Comparison of ENCODE assay signal across 8 cellular contexts in genomic region chr19:8321760-8322637, GRCh38. TPM values are rescaled to one million over a fixed set of nuclear protein-coding genes. Genes with fewer than 3 reads are reported as not detected.
A peak's percentile ranks its signal among the peaks of the same experiment; 100 is the strongest.
DNase-seq lines count a peak whose midpoint lies in the region; FAIRE-seq and TF ChIP-seq lines count a peak whose summit lies in the region.

No MANE protein-coding gene starts in this region.

- peaks cover 39% of the 10 kb centered on the region for H3K79me2 ChIP-seq in keratinocyte (ENCODE audit: control insufficient read depth, insufficient read depth, low read length)

- in situ Hi-C loops in astrocyte of the cerebellum (cut with HindIII; ENCODE audit: low sequenced_read_pairs), result no loop called here

- H3K9ac ChIP-seq in keratinocyte (ENCODE audit: control insufficient read depth, extremely low read depth, insufficient read depth, low read length) (peak overlapping the region; percentile 99), subcutaneous abdominal adipose tissue (ENCODE audit: low read length in 5 of 5) (peak overlapping the region; percentile 68 to 99 (median 92))

- CTCF ChIA-PET in activated naive CD4-positive, alpha-beta T cell treated with anti-CD3 and anti-CD28 coated beads, Interleukin-2, amount 10 ng/mL, durations not matched to agents 7 days and 5 days (lab: Charles Lee), result interaction anchor here (0.9 kb wide), 1 partner anchor 53 kb away, joined by 3 read pairs; no protein-coding TSS in a partner anchor

- H3K4me1 ChIP-seq in keratinocyte (ENCODE audit: control insufficient read depth, extremely low read depth, insufficient read depth, low read length) (peaks cover 16% of the 10 kb centered on the region), subcutaneous abdominal adipose tissue (ENCODE audit: control insufficient read depth in 5 of 5, insufficient read depth in 5 of 5, low read length in 5 of 5) (peaks cover 7 to 44% (median 39%) of the 10 kb centered on the region in 5 donors)

- peaks cover 6% of the 10 kb centered on the region for H3K27me3 Mint-ChIP-seq in activated naive CD4-positive, alpha-beta T cell treated with anti-CD3 and anti-CD28 coated beads, Interleukin-2, amount 10 ng/mL, durations not matched to agents 7 days and 5 days

- peaks cover 10% of the 10 kb centered on the region for H4K20me1 ChIP-seq in keratinocyte (ENCODE audit: control insufficient read depth, extremely low read depth, insufficient read depth, low read length)

- no peaks in the 10 kb centered on the region for H3K9me3 ChIP-seq in keratinocyte (ENCODE audit: control insufficient read depth, low read depth, low read length)
- peaks cover 0 to 5% (median 3%) of the 10 kb centered on the region in 5 donors for H3K9me3 ChIP-seq in subcutaneous abdominal adipose tissue (ENCODE audit: control insufficient read depth in 5 of 5, low read length in 5 of 5)

- H3K4me1 Mint-ChIP-seq in activated naive CD4-positive, alpha-beta T cell treated with anti-CD3 and anti-CD28 coated beads, Interleukin-2, amount 10 ng/mL, durations not matched to agents 7 days and 5 days, result peaks cover 39% of the 10 kb centered on the region

- DNase-seq in activated naive CD4-positive, alpha-beta T cell treated with anti-CD3 and anti-CD28 coated beads, Interleukin-2, amount 10 ng/mL, durations not matched to agents 7 days and 5 days, result no peak
- DNase-seq in activated naive CD4-positive, alpha-beta T cell (lab: John Stamatoyannopoulos, UW), result no peak
- DNase-seq in astrocyte of the cerebellum (ENCODE audit: low read depth) (no peak), keratinocyte (ENCODE audit: low read depth, low spot score) (no peak), hepatic stellate cell (ENCODE audit: low spot score) (no peak), NCI-H524 treated with DMSO at 0.1 percent for 48 hours (lab: John Stamatoyannopoulos, UW) (no peak), SW 1271 (lab: John Stamatoyannopoulos, UW) (no peak)

- H3K4me3 ChIP-seq in astrocyte of the cerebellum (ENCODE audit: low read depth, low read length), result peak overlapping the region; percentile 100
- H3K4me3 ChIP-seq in keratinocyte (ENCODE audit: control insufficient read depth in 2 of 3, extremely low read depth in 1 of 3, insufficient read depth in 2 of 3, low read depth in 1 of 3, low read length in 3 of 3), result peak overlapping the region; percentile 83 to 97 (median 90)
- H3K4me3 ChIP-seq in subcutaneous abdominal adipose tissue (ENCODE audit: low read depth in 1 of 5, low read length in 5 of 5), result peak overlapping the region; percentile 82 to 99 (median 95)

- TF ChIP-seq CTCF in astrocyte of the cerebellum (IDR thresholded peaks at IDR 0.05; ENCODE audit: low read depth, low read length, missing control alignments), result no peak
- no peak for TF ChIP-seq CTCF in keratinocyte (optimal IDR thresholded peaks at IDR 0.05 in 1 of 3, IDR thresholded peaks at IDR 0.05 in 1 of 3, conservative IDR thresholded peaks at IDR 0.05 in 1 of 3; ENCODE audit: extremely low read depth in 1 of 3, insufficient read depth in 2 of 3, low read length in 3 of 3)

- FAIRE-seq in keratinocyte (lab: Jason Lieb, UNC), result no peak

- no peak overlapping the region for H2AFZ ChIP-seq in keratinocyte (ENCODE audit: control insufficient read depth, low read length)

- peak overlapping the region; percentile 87 for H3K4me2 ChIP-seq in keratinocyte (ENCODE audit: control insufficient read depth, extremely low read depth, insufficient read depth, low read depth, low read length)

- peaks cover 28% of the 10 kb centered on the region for H3K36me3 Mint-ChIP-seq in activated naive CD4-positive, alpha-beta T cell treated with anti-CD3 and anti-CD28 coated beads, Interleukin-2, amount 10 ng/mL, durations not matched to agents 7 days and 5 days

- H3K9me3 Mint-ChIP-seq in activated naive CD4-positive, alpha-beta T cell treated with anti-CD3 and anti-CD28 coated beads, Interleukin-2, amount 10 ng/mL, durations not matched to agents 7 days and 5 days, result no peaks in the 10 kb centered on the region

- peak overlapping the region; percentile 84 for H3K27ac ChIP-seq in keratinocyte (ENCODE audit: control insufficient read depth, insufficient read depth, low read length)
- H3K27ac ChIP-seq in subcutaneous abdominal adipose tissue (ENCODE audit: low read depth, low read length), result peak overlapping the region; percentile 89

- H3K27ac Mint-ChIP-seq in activated naive CD4-positive, alpha-beta T cell treated with anti-CD3 and anti-CD28 coated beads, Interleukin-2, amount 10 ng/mL, durations not matched to agents 7 days and 5 days, result peak overlapping the region; percentile 95

- H3K36me3 ChIP-seq in keratinocyte (ENCODE audit: control insufficient read depth in 2 of 2, extremely low read depth in 1 of 2, insufficient read depth in 2 of 2, low read length in 2 of 2), result peaks cover 7 to 17% of the 10 kb centered on the region in 2 experiments
- peaks cover 0 to 33% (median 27%) of the 10 kb centered on the region in 5 donors for H3K36me3 ChIP-seq in subcutaneous abdominal adipose tissue (ENCODE audit: control insufficient read depth in 5 of 5, insufficient read depth in 5 of 5, low read length in 5 of 5)

- H3K9me1 ChIP-seq in keratinocyte (ENCODE audit: control insufficient read depth, extremely low read depth, insufficient read depth, low read length), result no peaks in the 10 kb centered on the region

- no peaks in the 10 kb centered on the region for H3K27me3 ChIP-seq in keratinocyte (ENCODE audit: control insufficient read depth, extremely low read depth, insufficient read depth, low read length)
- H3K27me3 ChIP-seq in subcutaneous abdominal adipose tissue (ENCODE audit: control insufficient read depth in 5 of 5, insufficient read depth in 4 of 5, low read length in 5 of 5), result no peaks in the 10 kb centered on the region

- H3K4me3 Mint-ChIP-seq in activated naive CD4-positive, alpha-beta T cell treated with anti-CD3 and anti-CD28 coated beads, Interleukin-2, amount 10 ng/mL, durations not matched to agents 7 days and 5 days, result peak overlapping the region; percentile 100

- dilution Hi-C loops in keratinocyte (cut with MboI; ENCODE audit: extremely low pct_ligation_motif_present, low sequenced_read_pairs), result no loop called here

RNA-seq across cellular contexts. Expression of gene RPS28, which starts 0.7 kb away (rescaled TPM):
- polyA plus RNA-seq in keratinocyte, result 430 to 1,004 TPM (median 960 TPM) in 3 replicates
- 75.0 TPM for polyA plus RNA-seq in keratinocyte (2011; ENCODE audit: low read depth)
- polyA plus RNA-seq in keratinocyte (2011; cell fraction: cytosol; rRNA removed), result 717 and 850 TPM in 2 replicates
- polyA plus RNA-seq in keratinocyte (2011; cell fraction: nucleus; rRNA removed), result 223 and 243 TPM in 2 replicates
- polyA plus RNA-seq in keratinocyte (2012; ENCODE audit: low replicate concordance), result 1,795 and 2,911 TPM in 2 replicates
- polyA minus RNA-seq in keratinocyte, result 218 to 385 TPM (median 355 TPM) in 3 replicates
- 423 TPM for polyA minus RNA-seq in keratinocyte (2011; cell fraction: cytosol; rRNA and poly(A)+ RNA removed)
- polyA minus RNA-seq in keratinocyte (2011; cell fraction: nucleus; rRNA and poly(A)+ RNA removed), result 79.0 and 83.0 TPM in 2 replicates

RNA-seq across cellular contexts. Expression of gene NDUFA7, which starts 0.8 kb away (rescaled TPM):
- polyA plus RNA-seq in keratinocyte, result 46.7 to 115 TPM (median 59.2 TPM) in 3 replicates
- 58.6 TPM for polyA plus RNA-seq in keratinocyte (2011; ENCODE audit: low read depth)
- polyA plus RNA-seq in keratinocyte (2011; cell fraction: cytosol; rRNA removed), result 42.1 and 64.0 TPM in 2 replicates
- polyA plus RNA-seq in keratinocyte (2011; cell fraction: nucleus; rRNA removed), result 30.3 and 44.0 TPM in 2 replicates
- 83.6 and 149 TPM in 2 replicates for polyA plus RNA-seq in keratinocyte (2012; ENCODE audit: low replicate concordance)
- polyA minus RNA-seq in keratinocyte, result 48.5 to 132 TPM (median 79.5 TPM) in 3 replicates
- polyA minus RNA-seq in keratinocyte (2011; cell fraction: cytosol; rRNA and poly(A)+ RNA removed), result 104 TPM
- 10.7 and 12.5 TPM in 2 replicates for polyA minus RNA-seq in keratinocyte (2011; cell fraction: nucleus; rRNA and poly(A)+ RNA removed)

RNA-seq across cellular contexts. Expression of gene CD320, which starts 13.8 kb away (rescaled TPM):
- polyA plus RNA-seq in keratinocyte, result 14.1 to 18.3 TPM (median 15.4 TPM) in 3 replicates
- 3.8 TPM for polyA plus RNA-seq in keratinocyte (2011; ENCODE audit: low read depth)
- 9.3 and 20.9 TPM in 2 replicates for polyA plus RNA-seq in keratinocyte (2011; cell fraction: cytosol; rRNA removed)
- polyA plus RNA-seq in keratinocyte (2011; cell fraction: nucleus; rRNA removed), result 11.8 and 18.1 TPM in 2 replicates
- 5.2 and 24.3 TPM in 2 replicates for polyA plus RNA-seq in keratinocyte (2012; ENCODE audit: low replicate concordance)
- polyA minus RNA-seq in keratinocyte, result 3.6 to 14.5 TPM (median 5.7 TPM) in 3 replicates
- 23.8 TPM for polyA minus RNA-seq in keratinocyte (2011; cell fraction: cytosol; rRNA and poly(A)+ RNA removed)
- 4.3 and 7.7 TPM in 2 replicates for polyA minus RNA-seq in keratinocyte (2011; cell fraction: nucleus; rRNA and poly(A)+ RNA removed)

RNA-seq across cellular contexts. Expression of gene KANK3, which starts 21.1 kb away (rescaled TPM):
- polyA plus RNA-seq in keratinocyte, result 0.15 to 0.27 TPM (median 0.16 TPM) in 3 replicates
- polyA plus RNA-seq in keratinocyte (2011; ENCODE audit: low read depth), result 0.14 TPM
- polyA plus RNA-seq in keratinocyte (2011; cell fraction: cytosol; rRNA removed), result 0.13 TPM in 1 of 2 replicates, not detected in the other
- 0.37 and 0.38 TPM in 2 replicates for polyA plus RNA-seq in keratinocyte (2011; cell fraction: nucleus; rRNA removed)
- 0.13 and 0.48 TPM in 2 replicates for polyA plus RNA-seq in keratinocyte (2012; ENCODE audit: low replicate concordance)
- polyA minus RNA-seq in keratinocyte, result 0.07 to 0.10 TPM in 2 of 3 replicates, not detected in the other
- not detected for polyA minus RNA-seq in keratinocyte (2011; cell fraction: cytosol; rRNA and poly(A)+ RNA removed)
- not detected in 2 replicates for polyA minus RNA-seq in keratinocyte (2011; cell fraction: nucleus; rRNA and poly(A)+ RNA removed)

RNA-seq across cellular contexts. Expression of gene ANGPTL4, which starts 42.0 kb away (rescaled TPM):
- 102 to 143 TPM (median 112 TPM) in 3 replicates for polyA plus RNA-seq in keratinocyte
- 42.6 TPM for polyA plus RNA-seq in keratinocyte (2011; ENCODE audit: low read depth)
- 20.5 and 50.0 TPM in 2 replicates for polyA plus RNA-seq in keratinocyte (2011; cell fraction: cytosol; rRNA removed)
- polyA plus RNA-seq in keratinocyte (2011; cell fraction: nucleus; rRNA removed), result 301 and 381 TPM in 2 replicates
- polyA plus RNA-seq in keratinocyte (2012; ENCODE audit: low replicate concordance), result 40.6 and 139 TPM in 2 replicates
- 28.6 to 76.7 TPM (median 39.9 TPM) in 3 replicates for polyA minus RNA-seq in keratinocyte
- polyA minus RNA-seq in keratinocyte (2011; cell fraction: cytosol; rRNA and poly(A)+ RNA removed), result 118 TPM
- polyA minus RNA-seq in keratinocyte (2011; cell fraction: nucleus; rRNA and poly(A)+ RNA removed), result 224 and 291 TPM in 2 replicates
